18 cellular contexts compared by ENCODE assay signal in the genomic region with DNA sequence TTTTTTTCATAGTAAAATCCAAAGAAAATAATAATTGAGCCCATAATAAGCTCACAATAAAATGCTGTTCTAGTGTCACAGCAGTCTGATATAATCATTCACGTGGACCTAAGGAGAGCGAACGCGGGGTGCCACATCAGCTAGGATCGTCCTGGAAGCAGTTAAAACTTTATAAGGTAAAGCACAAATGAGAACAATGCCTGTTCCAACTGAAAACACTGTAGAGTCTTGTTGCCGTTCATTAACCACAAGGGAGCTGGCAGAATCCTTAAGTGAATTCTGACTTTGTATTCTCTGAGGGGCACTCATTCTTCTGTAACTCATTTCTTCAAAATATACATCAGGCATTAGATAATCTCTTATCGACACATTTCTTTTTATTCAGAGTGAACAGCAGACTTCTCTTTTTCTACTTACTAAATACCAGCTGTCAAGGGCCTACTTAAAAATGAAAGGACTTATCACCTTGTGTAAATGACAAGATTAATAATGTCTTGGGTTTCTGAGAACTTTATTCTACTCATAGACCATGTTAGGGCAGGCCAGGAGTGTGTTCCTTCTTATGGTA.
"Had no signal": no experiment of that assay in that cellular context is flagged by ENCODE, and none has a peak within 500 bp of the region (broad histone marks: within the 10 kb centered on the region; RNA-seq: fewer than 3 reads in every experiment).

No MANE protein-coding gene starts in this region.

- DNase-seq: activated CD8-positive, alpha-beta memory T cell treated with anti-CD3 and anti-CD28 coated beads, Interleukin-2, amount 10 ng/mL, durations not matched to agents 7 days and 5 days; activated effector memory CD4-positive, alpha-beta T cell treated with anti-CD3 and anti-CD28 coated beads, Interleukin-2, amount 50 U/mL, for 16 hours; activated T-cell treated with anti-CD3 and anti-CD28 coated beads, Interleukin-2, amount 50 U/mL, for 24 hours; amniotic stem cell; brain microvascular endothelial cell; cerebellar nuclear complex; effector memory CD8-positive, alpha-beta T cell; islet precursor cell; pancreas; retina; stimulated activated CD4-positive, alpha-beta T cell treated with anti-CD3 and anti-CD28 coated beads, Interleukin-4, amount 100 ng/mL, for 4 hours; T-helper 2 cell had no signal

- H3K4me3 ChIP-seq: neural progenitor cell, pancreas, skin epidermis, tibial nerve had no signal

- H3K4me3 Mint-ChIP-seq: activated CD8-positive, alpha-beta memory T cell treated with anti-CD3 and anti-CD28 coated beads, Interleukin-2, amount 10 ng/mL, durations not matched to agents 7 days and 5 days; activated T-cell treated with anti-CD3 and anti-CD28 coated beads, Interleukin-2, amount 50 U/mL, for 24 hours; dendritic cell treated with granulocyte-macrophage colony-stimulating factor and Interleukin-4, amounts not matched to agents 40 ng/mL and 50 ng/mL, for 4 days; effector memory CD8-positive, alpha-beta T cell; neural progenitor cell had no signal

- H3K9me3 Mint-ChIP-seq: activated naive CD4-positive, alpha-beta T cell treated with anti-CD3 and anti-CD28 coated beads, Interleukin-2, amount 50 U/mL, for 72 hours; activated T-cell treated with anti-CD3 and anti-CD28 coated beads, Interleukin-2, amount 50 U/mL, for 24 hours; dendritic cell treated with granulocyte-macrophage colony-stimulating factor and Interleukin-4, amounts not matched to agents 40 ng/mL and 50 ng/mL, for 4 days; neural progenitor cell had no signal

- H3K9me3 ChIP-seq: pancreas, tibial nerve had no signal

- H3K36me3 ChIP-seq: brain microvascular endothelial cell, neural progenitor cell, pancreas, tibial nerve had no signal

- H3K27me3 ChIP-seq: brain microvascular endothelial cell, pancreas had no signal

- H3K36me3 Mint-ChIP-seq: activated CD8-positive, alpha-beta memory T cell treated with anti-CD3 and anti-CD28 coated beads, Interleukin-2, amount 10 ng/mL, durations not matched to agents 7 days and 5 days; neural progenitor cell had no signal

- H3K27ac ChIP-seq: brain microvascular endothelial cell, neural progenitor cell, pancreas, skin epidermis had no signal

- H3K27ac Mint-ChIP-seq: activated CD8-positive, alpha-beta memory T cell treated with anti-CD3 and anti-CD28 coated beads, Interleukin-2, amount 10 ng/mL, durations not matched to agents 7 days and 5 days; activated naive CD4-positive, alpha-beta T cell treated with anti-CD3 and anti-CD28 coated beads, Interleukin-2, amount 50 U/mL, for 72 hours; activated T-cell treated with anti-CD3 and anti-CD28 coated beads, Interleukin-2, amount 50 U/mL, for 24 hours; dendritic cell treated with granulocyte-macrophage colony-stimulating factor and Interleukin-4, amounts not matched to agents 40 ng/mL and 50 ng/mL, for 4 days; effector memory CD8-positive, alpha-beta T cell; neural progenitor cell had no signal

- ATAC-seq: activated CD4-positive, CD25-positive, alpha-beta regulatory T cell treated with anti-CD3 and anti-CD28 coated beads, Interleukin-2, amount 50 U/mL, for 24 hours; activated CD8-positive, alpha-beta memory T cell treated with anti-CD3 and anti-CD28 coated beads, Interleukin-2, amount 10 ng/mL, durations not matched to agents 7 days and 5 days; activated naive CD4-positive, alpha-beta T cell treated with anti-CD3 and anti-CD28 coated beads, Interleukin-2, amount 50 U/mL, for 72 hours; effector memory CD8-positive, alpha-beta T cell had no signal

- H3K4me1 ChIP-seq: neural progenitor cell, tibial nerve had no signal

- H3K4me1 Mint-ChIP-seq: activated CD8-positive, alpha-beta memory T cell treated with anti-CD3 and anti-CD28 coated beads, Interleukin-2, amount 10 ng/mL, durations not matched to agents 7 days and 5 days had no signal
